ENCODE assay signal across 12 cellular contexts in genomic region chr13:106344318-106344717, GRCh38.
"Had no signal": no experiment of that assay in that cellular context is flagged by ENCODE, and none has a peak within 500 bp of the region (broad histone marks: within the 10 kb centered on the region; RNA-seq: fewer than 3 reads in every experiment).

No MANE protein-coding gene starts in this region.

- H3K27ac ChIP-seq: breast epithelium had no signal

- H3K27ac Mint-ChIP-seq: activated naive CD8-positive, alpha-beta T cell treated with anti-CD3 and anti-CD28 coated beads, Interleukin-2, amount 10 ng/mL, durations not matched to agents 7 days and 5 days; activated T-helper 1 cell treated with anti-CD3 and anti-CD28 coated beads, Interleukin-12 subunit alpha, Interleukin-12 subunit beta, Interleukin-2, Interleukin-4 antibody, amounts not matched to agents 30 ng/mL and 10 ng/mL and 1 ng/mL, durations not matched to agents 14 hours and 24 hours and 36 hours; T-cell had no signal

- H3K4me1 Mint-ChIP-seq: activated naive CD8-positive, alpha-beta T cell treated with anti-CD3 and anti-CD28 coated beads, Interleukin-2, amount 10 ng/mL, durations not matched to agents 7 days and 5 days had no signal

- DNase-seq: activated CD4-positive, alpha-beta T cell treated with anti-CD3 and anti-CD28 coated beads, Interleukin-2, amount 50 U/mL, for 1 hour; activated naive CD8-positive, alpha-beta T cell treated with anti-CD3 and anti-CD28 coated beads, Interleukin-2, amount 10 ng/mL, durations not matched to agents 7 days and 5 days; aorta; stimulated activated CD4-positive, alpha-beta T cell treated with anti-CD3 and anti-CD28 coated beads, Interleukin-15, amount 100 ng/mL, for 24 hours; stimulated activated CD4-positive, alpha-beta T cell treated with anti-CD3 and anti-CD28 coated beads, Interleukin-4, amount 100 ng/mL, for 1 hour; stimulated activated naive CD4-positive, alpha-beta T cell treated with Interleukin-2 at 50 U/mL for 16 hours; T-cell; T-helper 9 cell had no signal

- ATAC-seq: activated CD4-positive, CD25-positive, alpha-beta regulatory T cell treated with anti-CD3 and anti-CD28 coated beads, Interleukin-2, amount 50 U/mL, for 24 hours; esophagus mucosa; T-cell had no signal

- H3K4me3 Mint-ChIP-seq: activated naive CD8-positive, alpha-beta T cell treated with anti-CD3 and anti-CD28 coated beads, Interleukin-2, amount 10 ng/mL, durations not matched to agents 7 days and 5 days; activated T-helper 1 cell treated with anti-CD3 and anti-CD28 coated beads, Interleukin-12 subunit alpha, Interleukin-12 subunit beta, Interleukin-2, Interleukin-4 antibody, amounts not matched to agents 30 ng/mL and 10 ng/mL and 1 ng/mL, durations not matched to agents 14 hours and 24 hours and 36 hours; T-cell had no signal

- H3K4me1 ChIP-seq: breast epithelium had no signal

- H3K4me3 ChIP-seq: breast epithelium had no signal

- H3K36me3 Mint-ChIP-seq: activated naive CD8-positive, alpha-beta T cell treated with anti-CD3 and anti-CD28 coated beads, Interleukin-2, amount 10 ng/mL, durations not matched to agents 7 days and 5 days; T-cell had no signal

- H3K36me3 ChIP-seq: breast epithelium had no signal
